ENCODE assay signal across 18 cellular contexts in genomic region chr3:10338164-10338470, GRCh38.
DNase-seq lines count a peak whose midpoint lies in the region; ATAC-seq lines count a peak whose summit lies in the region.
"Had no signal": no experiment of that assay in that cellular context is flagged by ENCODE, and none has a peak within 500 bp of the region (broad histone marks: within the 10 kb centered on the region; RNA-seq: fewer than 3 reads in every experiment).

No MANE protein-coding gene starts in this region.

- no peak overlapping the region for H3K4me3 Mint-ChIP-seq in memory B cell
- H3K4me3 Mint-ChIP-seq in stimulated activated effector memory CD8-positive, alpha-beta T cell treated with anti-CD3 and anti-CD28 coated beads, Interleukin-12 subunit alpha, Interleukin-12 subunit beta, amount 100 ng/mL, for 72 hours = no peak overlapping the region
- H3K4me3 Mint-ChIP-seq: CD4-positive, alpha-beta T cell had no signal

- H4K20me1 ChIP-seq in BLaER1 treated with 17β-estradiol and CSF1 and Interleukin-3, amounts not matched to agents 10 nM and 100 nM = 0 out of 22 replicates have a peak, but pooled peaks cover 0 to 5% (median 0%) of the 10 kb centered on the region in 11 experiments

- H3K36me3 ChIP-seq in BLaER1 treated with 17β-estradiol and CSF1 and Interleukin-3, amounts not matched to agents 10 nM and 100 nM = peaks cover 0 to 29% (median 0%) of the 10 kb centered on the region in 11 experiments; a peak in 5 of 22 replicates

- peak overlapping the region in 4 of 10 experiments; percentile 5 to 36 (median 11); a peak in 3 of 20 replicates for H3K4me3 ChIP-seq in BLaER1 treated with 17β-estradiol and CSF1 and Interleukin-3, amounts not matched to agents 10 nM and 100 nM

- H3K9me3 Mint-ChIP-seq in memory B cell = no peaks in the 10 kb centered on the region
- H3K9me3 Mint-ChIP-seq in stimulated activated effector memory CD8-positive, alpha-beta T cell treated with anti-CD3 and anti-CD28 coated beads, Interleukin-12 subunit alpha, Interleukin-12 subunit beta, amount 100 ng/mL, for 72 hours = no peaks in the 10 kb centered on the region
- H3K9me3 Mint-ChIP-seq: CD4-positive, alpha-beta T cell had no signal

- ATAC-seq in memory B cell (ENCODE audit: low read depth) (no peak), GM18907 (IDR thresholded peaks at IDR 0.05; ENCODE audit: unreplicated experiment) (no peak), GM21360 (IDR thresholded peaks at IDR 0.05; ENCODE audit: unreplicated experiment) (no peak)
- no peak for ATAC-seq in stimulated activated effector memory CD8-positive, alpha-beta T cell treated with anti-CD3 and anti-CD28 coated beads, Interleukin-12 subunit alpha, Interleukin-12 subunit beta, amount 100 ng/mL, for 72 hours

- peak overlapping the region in 8 of 11 experiments; percentile 30 to 76 (median 68); a peak in 12 of 22 replicates for H3K27ac ChIP-seq in BLaER1 treated with 17β-estradiol and CSF1 and Interleukin-3, amounts not matched to agents 10 nM and 100 nM
- peak overlapping the region; percentile 58 for H3K27ac ChIP-seq in angular gyrus (ENCODE audit: low read depth, low read length)
- H3K27ac ChIP-seq: HL-60 had no signal

- no peak for DNase-seq in memory B cell (ENCODE audit: low spot score in 2 of 2)
- DNase-seq in stimulated activated effector memory CD8-positive, alpha-beta T cell treated with anti-CD3 and anti-CD28 coated beads, Interleukin-12 subunit alpha, Interleukin-12 subunit beta, amount 100 ng/mL, for 72 hours (ENCODE audit: low spot score in 2 of 2) = no peak
- no peak for DNase-seq in T-helper 2 cell
- DNase-seq: ACHN; CD4-positive, alpha-beta T cell; DMS153; GF-D8; GOT3; IMR-90; NCI-H1417 treated with DMSO at 0.1 percent for 48 hours; NCI-H187 treated with DMSO at 0.1 percent for 48 hours; NCI-H524 treated with DMSO at 0.1 percent for 48 hours; RPMI8226 had no signal

- H3K9me3 ChIP-seq in BLaER1 treated with 17β-estradiol and CSF1 and Interleukin-3, amounts not matched to agents 10 nM and 100 nM (replicated peaks in 1 of 11) = no peaks in the 10 kb centered on the region

- H3K27ac Mint-ChIP-seq in memory B cell = peak overlapping the region; percentile 16
- H3K27ac Mint-ChIP-seq in stimulated activated effector memory CD8-positive, alpha-beta T cell treated with anti-CD3 and anti-CD28 coated beads, Interleukin-12 subunit alpha, Interleukin-12 subunit beta, amount 100 ng/mL, for 72 hours = peak overlapping the region; percentile 37
- H3K27ac Mint-ChIP-seq: CD4-positive, alpha-beta T cell had no signal

- peak overlapping the region; percentile 82 to 99 (median 94) for H3K4me2 ChIP-seq in BLaER1 treated with 17β-estradiol and CSF1 and Interleukin-3, amounts not matched to agents 10 nM and 100 nM

- H3K27me3 Mint-ChIP-seq in memory B cell = no peaks in the 10 kb centered on the region
- H3K27me3 Mint-ChIP-seq: CD4-positive, alpha-beta T cell had no signal

- H3K4me1 ChIP-seq in BLaER1 treated with 17β-estradiol and CSF1 and Interleukin-3, amounts not matched to agents 10 nM and 100 nM = peaks cover 44 to 100% (median 91%) of the 10 kb centered on the region in 10 experiments

- H3K9ac ChIP-seq in BLaER1 treated with 17β-estradiol and CSF1 and Interleukin-3, amounts not matched to agents 10 nM and 100 nM = peak overlapping the region in 8 of 11 experiments; percentile 2 to 72 (median 44); a peak in 11 of 22 replicates

- peaks cover 18% of the 10 kb centered on the region for H3K4me1 Mint-ChIP-seq in memory B cell
- no peaks in the 10 kb centered on the region for H3K4me1 Mint-ChIP-seq in stimulated activated effector memory CD8-positive, alpha-beta T cell treated with anti-CD3 and anti-CD28 coated beads, Interleukin-12 subunit alpha, Interleukin-12 subunit beta, amount 100 ng/mL, for 72 hours

- H3K27me3 ChIP-seq in BLaER1 treated with 17β-estradiol and CSF1 and Interleukin-3, amounts not matched to agents 10 nM and 100 nM = no peaks in the 10 kb centered on the region

- H3K36me3 Mint-ChIP-seq in memory B cell = no peaks in the 10 kb centered on the region
- H3K36me3 Mint-ChIP-seq in stimulated activated effector memory CD8-positive, alpha-beta T cell treated with anti-CD3 and anti-CD28 coated beads, Interleukin-12 subunit alpha, Interleukin-12 subunit beta, amount 100 ng/mL, for 72 hours = no peaks in the 10 kb centered on the region
